Comparison of ENCODE assay signal across 8 cellular contexts in genomic region chr13:97849305-97849704, GRCh38.
A peak's percentile ranks its signal among the peaks of the same experiment; 100 is the strongest.
DNase-seq lines count a peak whose midpoint lies in the region; ATAC-seq and TF ChIP-seq lines count a peak whose summit lies in the region.

No MANE protein-coding gene starts in this region.

- H3K9me3 Mint-ChIP-seq in chondrocyte (ENCODE audit: low read depth): peaks cover 13% of the 10 kb centered on the region

- no peak overlapping the region for H3K27ac Mint-ChIP-seq in chondrocyte (ENCODE audit: unreplicated experiment)
- no peak overlapping the region for H3K27ac Mint-ChIP-seq in T-helper 17 cell

- 64 to 67% methylated on average over 4 of the region's 4 CpGs for WGBS in upper lobe of left lung, 2 donors

- H3K4me1 Mint-ChIP-seq in chondrocyte (ENCODE audit: low read depth) (peaks cover 10% of the 10 kb centered on the region), T-helper 17 cell (peaks cover under 1% of the 10 kb centered on the region)

- H3K4me3 ChIP-seq in upper lobe of left lung: no peak overlapping the region

- H3K27me3 Mint-ChIP-seq in chondrocyte (ENCODE audit: low read depth) (no peaks in the 10 kb centered on the region), T-helper 17 cell (peaks cover 41% of the 10 kb centered on the region)

- H3K36me3 Mint-ChIP-seq in chondrocyte (ENCODE audit: low read depth): no peaks in the 10 kb centered on the region
- H3K36me3 Mint-ChIP-seq in T-helper 17 cell (ENCODE audit: low read depth): peaks cover 2% of the 10 kb centered on the region

- DNase-seq in NCI-H1930 (lab: John Stamatoyannopoulos, UW) (peak; percentile 37 to 38), chondrocyte (ENCODE audit: low spot score) (no peak), T-helper 17 cell (no peak), inferior parietal cortex (ENCODE audit: extremely low spot score) (no peak), upper lobe of left lung (no peak)

- H3K36me3 ChIP-seq in upper lobe of left lung: no peaks in the 10 kb centered on the region

- no peaks in the 10 kb centered on the region for H3K4me1 ChIP-seq in upper lobe of left lung

- TF ChIP-seq POLR2A in upper lobe of left lung (IDR thresholded peaks at IDR 0.05): no peak

- H3K9me3 ChIP-seq in T-helper 17 cell (ENCODE audit: control insufficient read depth, low read length, poor library complexity, severe bottlenecking): no peaks in the 10 kb centered on the region
- H3K9me3 ChIP-seq in upper lobe of left lung: no peaks in the 10 kb centered on the region

- TF ChIP-seq CTCF in 22Rv1 (IDR thresholded peaks at IDR 0.05): peak; percentile 34
- peak; percentile 82 for TF ChIP-seq CTCF in chondrocyte (IDR thresholded peaks at IDR 0.05)
- no peak for TF ChIP-seq CTCF in upper lobe of left lung (IDR thresholded peaks at IDR 0.05)

- H3K27me3 ChIP-seq in upper lobe of left lung: no peaks in the 10 kb centered on the region

- H3K27ac ChIP-seq in 22Rv1 (no peak overlapping the region), upper lobe of left lung (no peak overlapping the region)

- H3K4me3 Mint-ChIP-seq in chondrocyte (ENCODE audit: unreplicated experiment): no peak overlapping the region
- no peak overlapping the region for H3K4me3 Mint-ChIP-seq in T-helper 17 cell

- peak; percentile 87 for ATAC-seq in GM18498 (IDR thresholded peaks at IDR 0.05; ENCODE audit: unreplicated experiment)
- peak; percentile 82 for ATAC-seq in HG02759 (IDR thresholded peaks at IDR 0.05; ENCODE audit: unreplicated experiment)
- ATAC-seq in T-helper 17 cell: no peak
- ATAC-seq in upper lobe of left lung (ENCODE audit: low FRiP score in 2 of 2): no peak

- no peak for TF ChIP-seq EP300 in upper lobe of left lung (IDR thresholded peaks at IDR 0.05)

Comparison
In these comparisons a context has a peak if more than half of its experiments do, and no peak if none do; other contexts are left out.
1. CTCF ChIP-seq: peak in 22Rv1 (single experiment) and chondrocyte (single experiment); none in upper lobe of left lung (0 of 6).
2. ATAC-seq: peak in GM18498 (single experiment) and HG02759 (single experiment); none in T-helper 17 cell (single experiment) and upper lobe of left lung (0 of 2).
3. DNase-seq: peak in NCI-H1930 (2 of 2); none in chondrocyte (single experiment), T-helper 17 cell (0 of 3), inferior parietal cortex (single experiment) and upper lobe of left lung (0 of 2).